ENCODE assay signal across 9 cellular contexts in the genomic region with DNA sequence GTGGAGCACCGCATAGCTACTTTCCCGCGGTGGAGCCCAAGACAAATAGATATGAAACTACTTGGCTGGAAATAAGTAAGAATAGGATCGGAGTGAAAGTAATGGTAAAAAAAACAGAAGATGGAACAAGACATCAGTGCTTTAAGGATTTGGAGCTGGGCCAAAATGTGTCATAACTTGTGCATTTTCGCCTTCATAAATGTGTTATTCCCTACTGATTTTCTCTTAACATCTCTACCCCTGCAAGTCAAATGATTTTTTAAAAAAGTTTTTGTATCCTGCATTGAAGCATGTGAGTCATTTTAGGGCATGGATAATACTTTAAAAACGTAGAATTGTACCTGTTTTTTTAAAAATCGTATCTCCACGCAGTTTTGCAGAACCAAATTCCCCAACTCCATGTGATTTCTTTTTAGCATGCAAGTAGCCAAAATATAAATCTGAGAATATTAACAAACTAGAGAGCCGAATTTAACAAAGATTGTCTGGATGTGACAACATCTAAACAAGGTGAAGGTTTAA. TPM values are rescaled to one million over a fixed set of nuclear protein-coding genes. Genes with fewer than 3 reads are reported as not detected.
DNase-seq lines count a peak whose midpoint lies in the region; ATAC-seq and TF ChIP-seq lines count a peak whose summit lies in the region.
"Had no signal": no experiment of that assay in that cellular context is flagged by ENCODE, and none has a peak within 500 bp of the region (broad histone marks: within the 10 kb centered on the region; RNA-seq: fewer than 3 reads in every experiment).

No MANE protein-coding gene starts in this region.

- H3K27ac ChIP-seq in SK-N-MC: no peak overlapping the region
- H3K27ac ChIP-seq in prostate gland: peak overlapping the region; percentile 73 to 83

- H3K36me3 ChIP-seq in SK-N-MC (ENCODE audit: insufficient read depth, low read length) (no peaks in the 10 kb centered on the region), prostate gland (no peaks in the 10 kb centered on the region)

- H3K4me1 ChIP-seq in prostate gland (replicated peaks): no peaks in the 10 kb centered on the region

- no peaks in the 10 kb centered on the region for H3K9me3 ChIP-seq in SK-N-MC (ENCODE audit: low read depth, low read length)
- no peaks in the 10 kb centered on the region for H3K9me3 ChIP-seq in prostate gland

- intact Hi-C loops in prostate gland (cut with DNase I): loop anchor here (5.0 kb wide), 1 partner anchor 187 kb away; the partner anchor contains the start of gene ASF1A

- H3K9ac ChIP-seq in SK-N-MC (ENCODE audit: insufficient read length): peak overlapping the region; percentile 82

- H3K27me3 ChIP-seq in prostate gland (replicated peaks; ENCODE audit: insufficient read depth): no peaks in the 10 kb centered on the region

- H3K4me3 ChIP-seq in SK-N-MC: peak overlapping the region; percentile 87
- peak overlapping the region; percentile 65 for H3K4me3 ChIP-seq in fibroblast of mammary gland (ENCODE audit: control insufficient read depth, low read depth, low read length)
- peak overlapping the region; percentile 70 to 75 for H3K4me3 ChIP-seq in prostate gland

- ATAC-seq in HG02938 (IDR thresholded peaks at IDR 0.05; ENCODE audit: unreplicated experiment) (no peak), HG03159 (IDR thresholded peaks at IDR 0.05; ENCODE audit: unreplicated experiment) (no peak)

- TF ChIP-seq POLR2A in prostate gland (IDR thresholded peaks at IDR 0.05): no peak

- WGBS in prostate gland: 4% methylated on average over 9 of the region's 9 CpGs

- peak; percentile 26 for DNase-seq in NCI-H510A treated with DMSO at 0.1 percent for 48 hours (lab: John Stamatoyannopoulos, UW)
- no peak for DNase-seq in NCI-H510A (lab: John Stamatoyannopoulos, UW)
- DNase-seq in SK-N-MC (ENCODE audit: low read depth, low spot score): peak; percentile 32
- peak; percentile 77 for DNase-seq in fibroblast of mammary gland (ENCODE audit: low read depth)
- no peak for DNase-seq in prostate gland (ENCODE audit: low spot score)
- DNase-seq in NCI-H2107 (lab: John Stamatoyannopoulos, UW): no peak
- DNase-seq: DND-41 had no signal

- no peak for TF ChIP-seq CTCF in fibroblast of mammary gland (conservative IDR thresholded peaks at IDR 0.05; ENCODE audit: control insufficient read depth, insufficient read depth, low read depth, low read length)
- TF ChIP-seq CTCF in prostate gland (IDR thresholded peaks at IDR 0.05): no peak

RNA-seq across cellular contexts. Expression of gene FAM184A, which starts 0.9 kb away (rescaled TPM):
- 1 to 10 TPM; 3.6 to 7.6 TPM for total RNA-seq in prostate gland

Comparison
In these comparisons a context has a peak if more than half of its experiments do, and no peak if none do; other contexts are left out.
1. DNase-seq: peak in NCI-H510A treated with DMSO at 0.1 percent for 48 hours (single experiment), SK-N-MC (single experiment) and fibroblast of mammary gland (single experiment); none in NCI-H510A (single experiment), prostate gland (single experiment) and NCI-H2107 (single experiment).
2. Peak in every context shown above with its lines, with median percentiles within 50 percentile points of each other: H3K4me3 ChIP-seq.